1 cellular context compared by ENCODE assay signal in genomic region chr7:21426958-21427860, GRCh38.
TF ChIP-seq lines count a peak whose summit lies in the region.

No MANE protein-coding gene starts in this region.

TF ChIP-seq in HepG2, 621 proteins besides CTCF, POLR2A, EP300 and RAD21 (continued from another document and continues in another):
- TF ChIP-seq RFX5 (IDR thresholded peaks at IDR 0.05; ENCODE audit: low read depth, low read length), result no peak
- TF ChIP-seq, protein P1, sequence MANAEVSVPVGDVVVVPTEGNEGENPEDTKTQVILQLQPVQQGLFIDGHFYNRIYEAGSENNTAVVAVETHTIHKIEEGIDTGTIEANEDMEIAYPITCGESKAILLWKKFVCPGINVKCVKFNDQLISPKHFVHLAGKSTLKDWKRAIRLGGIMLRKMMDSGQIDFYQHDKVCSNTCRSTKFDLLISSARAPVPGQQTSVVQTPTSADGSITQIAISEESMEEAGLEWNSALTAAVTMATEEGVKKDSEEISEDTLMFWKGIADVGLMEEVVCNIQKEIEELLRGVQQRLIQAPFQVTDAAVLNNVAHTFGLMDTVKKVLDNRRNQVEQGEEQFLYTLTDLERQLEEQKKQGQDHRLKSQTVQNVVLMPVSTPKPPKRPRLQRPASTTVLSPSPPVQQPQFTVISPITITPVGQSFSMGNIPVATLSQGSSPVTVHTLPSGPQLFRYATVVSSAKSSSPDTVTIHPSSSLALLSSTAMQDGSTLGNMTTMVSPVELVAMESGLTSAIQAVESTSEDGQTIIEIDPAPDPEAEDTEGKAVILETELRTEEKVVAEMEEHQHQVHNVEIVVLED (CRISPR knock-in tag; IDR thresholded peaks at IDR 0.05; ENCODE audit: borderline replicate concordance), result peak; percentile 75
- TF ChIP-seq DNMT3B (CRISPR knock-in tag; conservative IDR thresholded peaks at IDR 0.05), result no peak
- no peak for TF ChIP-seq ZNF660 (CRISPR knock-in tag; IDR thresholded peaks at IDR 0.05; ENCODE audit: borderline replicate concordance, low read depth)
- no peak for TF ChIP-seq AHDC1 (CRISPR knock-in tag; IDR thresholded peaks at IDR 0.05; ENCODE audit: borderline replicate concordance)
- no peak for TF ChIP-seq HOXA7 (CRISPR knock-in tag; IDR thresholded peaks at IDR 0.05)
- TF ChIP-seq ZFYVE20 (CRISPR knock-in tag; IDR thresholded peaks at IDR 0.05; ENCODE audit: borderline replicate concordance, low read depth), result no peak
- TF ChIP-seq ZNF33A (CRISPR knock-in tag; IDR thresholded peaks at IDR 0.05; ENCODE audit: borderline replicate concordance), result 0 out of 2 replicates have a peak, but pooled peaks have one; percentile 67
- no peak for TF ChIP-seq STAG1 (CRISPR knock-in tag; IDR thresholded peaks at IDR 0.05)
- TF ChIP-seq TEF (CRISPR knock-in tag; IDR thresholded peaks at IDR 0.05), result no peak
- TF ChIP-seq TAF15 (IDR thresholded peaks at IDR 0.05; ENCODE audit: low read depth, low read length, poor library complexity, severe bottlenecking), result no peak
- TF ChIP-seq NFE2L2 (IDR thresholded peaks at IDR 0.05; ENCODE audit: low read length), result no peak
- no peak for TF ChIP-seq ZNF800 (CRISPR knock-in tag; IDR thresholded peaks at IDR 0.05)
- TF ChIP-seq, protein P2, sequence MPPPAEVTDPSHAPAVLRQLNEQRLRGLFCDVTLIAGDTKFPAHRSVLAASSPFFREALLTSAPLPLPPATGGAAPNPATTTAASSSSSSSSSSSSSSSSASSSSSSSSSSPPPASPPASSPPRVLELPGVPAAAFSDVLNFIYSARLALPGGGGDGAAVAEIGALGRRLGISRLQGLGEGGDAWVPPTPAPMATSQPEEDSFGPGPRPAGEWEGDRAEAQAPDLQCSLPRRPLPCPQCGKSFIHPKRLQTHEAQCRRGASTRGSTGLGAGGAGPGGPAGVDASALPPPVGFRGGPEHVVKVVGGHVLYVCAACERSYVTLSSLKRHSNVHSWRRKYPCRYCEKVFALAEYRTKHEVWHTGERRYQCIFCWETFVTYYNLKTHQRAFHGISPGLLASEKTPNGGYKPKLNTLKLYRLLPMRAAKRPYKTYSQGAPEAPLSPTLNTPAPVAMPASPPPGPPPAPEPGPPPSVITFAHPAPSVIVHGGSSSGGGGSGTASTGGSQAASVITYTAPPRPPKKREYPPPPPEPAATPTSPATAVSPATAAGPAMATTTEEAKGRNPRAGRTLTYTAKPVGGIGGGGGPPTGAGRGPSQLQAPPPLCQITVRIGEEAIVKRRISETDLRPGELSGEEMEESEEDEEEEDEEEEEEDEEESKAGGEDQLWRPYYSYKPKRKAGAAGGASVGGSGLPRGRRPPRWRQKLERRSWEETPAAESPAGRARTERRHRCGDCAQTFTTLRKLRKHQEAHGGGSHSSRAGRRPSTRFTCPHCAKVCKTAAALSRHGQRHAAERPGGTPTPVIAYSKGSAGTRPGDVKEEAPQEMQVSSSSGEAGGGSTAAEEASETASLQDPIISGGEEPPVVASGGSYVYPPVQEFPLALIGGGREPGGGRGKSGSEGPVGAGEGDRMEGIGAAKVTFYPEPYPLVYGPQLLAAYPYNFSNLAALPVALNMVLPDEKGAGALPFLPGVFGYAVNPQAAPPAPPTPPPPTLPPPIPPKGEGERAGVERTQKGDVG (CRISPR knock-in tag; IDR thresholded peaks at IDR 0.05; ENCODE audit: borderline replicate concordance), result no peak
- TF ChIP-seq RAD51 (IDR thresholded peaks at IDR 0.05; ENCODE audit: borderline replicate concordance), result no peak
- 0 out of 2 replicates have a peak, but pooled peaks have one; percentile 19 for TF ChIP-seq RNF2 (conservative IDR thresholded peaks at IDR 0.05; ENCODE audit: low read depth)
- TF ChIP-seq U2AF2 (IDR thresholded peaks at IDR 0.05; ENCODE audit: low read depth, low read length), result no peak
- TF ChIP-seq ZNF550 (CRISPR knock-in tag; IDR thresholded peaks at IDR 0.05; ENCODE audit: borderline replicate concordance), result no peak
- TF ChIP-seq MAF1 (CRISPR knock-in tag; IDR thresholded peaks at IDR 0.05; ENCODE audit: borderline replicate concordance), result no peak
- peak; percentile 65; the same call in 1 of the 2 replicates for TF ChIP-seq ZMYM4 (CRISPR knock-in tag; IDR thresholded peaks at IDR 0.05)
- no peak for TF ChIP-seq BHLHE40 (IDR thresholded peaks at IDR 0.05; ENCODE audit: low read length)
- TF ChIP-seq CREB1 (IDR thresholded peaks at IDR 0.05), result peak; percentile 85
- peak; percentile 95 for TF ChIP-seq CREB1 (CRISPR knock-in tag; IDR thresholded peaks at IDR 0.05)
- 0 out of 2 replicates have a peak, but pooled peaks have one; percentile 41 for TF ChIP-seq KMT2B (CRISPR knock-in tag; IDR thresholded peaks at IDR 0.05)
- TF ChIP-seq ZFP1 (CRISPR knock-in tag; IDR thresholded peaks at IDR 0.05), result no peak
- peak; percentile 68; the same call in 1 of the 2 replicates for TF ChIP-seq GFI1 (CRISPR knock-in tag; IDR thresholded peaks at IDR 0.05; ENCODE audit: borderline replicate concordance)
- peak; percentile 56; the same call in 1 of the 2 replicates for TF ChIP-seq YEATS4 (CRISPR knock-in tag; IDR thresholded peaks at IDR 0.05; ENCODE audit: borderline replicate concordance)
- TF ChIP-seq SRF (IDR thresholded peaks at IDR 0.05; ENCODE audit: low read depth, low read length), result no peak
- no peak for TF ChIP-seq NFE2 (CRISPR knock-in tag; IDR thresholded peaks at IDR 0.05)
- no peak for TF ChIP-seq ZNF317 (CRISPR knock-in tag; IDR thresholded peaks at IDR 0.05)
- TF ChIP-seq, protein P3, sequence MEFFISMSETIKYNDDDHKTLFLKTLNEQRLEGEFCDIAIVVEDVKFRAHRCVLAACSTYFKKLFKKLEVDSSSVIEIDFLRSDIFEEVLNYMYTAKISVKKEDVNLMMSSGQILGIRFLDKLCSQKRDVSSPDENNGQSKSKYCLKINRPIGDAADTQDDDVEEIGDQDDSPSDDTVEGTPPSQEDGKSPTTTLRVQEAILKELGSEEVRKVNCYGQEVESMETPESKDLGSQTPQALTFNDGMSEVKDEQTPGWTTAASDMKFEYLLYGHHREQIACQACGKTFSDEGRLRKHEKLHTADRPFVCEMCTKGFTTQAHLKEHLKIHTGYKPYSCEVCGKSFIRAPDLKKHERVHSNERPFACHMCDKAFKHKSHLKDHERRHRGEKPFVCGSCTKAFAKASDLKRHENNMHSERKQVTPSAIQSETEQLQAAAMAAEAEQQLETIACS (CRISPR knock-in tag; IDR thresholded peaks at IDR 0.05), result 0 out of 2 replicates have a peak, but pooled peaks have one; percentile 28
- TF ChIP-seq CC2D1A (CRISPR knock-in tag; IDR thresholded peaks at IDR 0.05), result no peak
- TF ChIP-seq, protein P4, sequence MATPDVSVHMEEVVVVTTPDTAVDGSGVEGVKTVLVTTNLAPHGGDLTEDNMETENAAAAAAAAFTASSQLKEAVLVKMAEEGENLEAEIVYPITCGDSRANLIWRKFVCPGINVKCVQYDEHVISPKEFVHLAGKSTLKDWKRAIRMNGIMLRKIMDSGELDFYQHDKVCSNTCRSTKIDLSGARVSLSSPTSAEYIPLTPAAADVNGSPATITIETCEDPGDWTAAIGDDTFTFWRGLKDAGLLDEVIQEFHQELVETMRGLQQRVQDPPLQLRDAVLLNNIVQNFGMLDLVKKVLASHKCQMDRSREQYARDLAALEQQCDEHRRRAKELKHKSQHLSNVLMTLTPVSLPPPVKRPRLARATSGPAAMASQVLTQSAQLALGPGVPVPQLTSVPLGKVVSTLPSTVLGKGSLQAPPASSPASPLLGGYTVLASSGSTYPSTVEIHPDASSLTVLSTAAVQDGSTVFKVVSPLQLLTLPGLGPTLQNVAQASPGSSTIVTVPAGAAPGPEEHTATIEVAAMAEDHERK (CRISPR knock-in tag; IDR thresholded peaks at IDR 0.05; ENCODE audit: low read depth), result no peak
- no peak for TF ChIP-seq ZBTB21 (CRISPR knock-in tag; IDR thresholded peaks at IDR 0.05)
- peak; percentile 33; the same call in 1 of the 2 replicates for TF ChIP-seq SIX4 (CRISPR knock-in tag; IDR thresholded peaks at IDR 0.05)
- no peak for TF ChIP-seq HMG20B (CRISPR knock-in tag; conservative IDR thresholded peaks at IDR 0.05)
- TF ChIP-seq ZNF883 (CRISPR knock-in tag; IDR thresholded peaks at IDR 0.05; ENCODE audit: not compliant biosample characterization), result peak; percentile 54
- no peak for TF ChIP-seq IKZF4 (CRISPR knock-in tag; IDR thresholded peaks at IDR 0.05; ENCODE audit: borderline replicate concordance, low read depth, not compliant biosample characterization)
- no peak for TF ChIP-seq HIVEP1 (CRISPR knock-in tag; IDR thresholded peaks at IDR 0.05)
- peak; percentile 49; the same call in 1 of the 2 replicates for TF ChIP-seq SALL1 (CRISPR knock-in tag; IDR thresholded peaks at IDR 0.05)
- TF ChIP-seq KLF13 (CRISPR knock-in tag; IDR thresholded peaks at IDR 0.05), result no peak
- TF ChIP-seq, protein P5, sequence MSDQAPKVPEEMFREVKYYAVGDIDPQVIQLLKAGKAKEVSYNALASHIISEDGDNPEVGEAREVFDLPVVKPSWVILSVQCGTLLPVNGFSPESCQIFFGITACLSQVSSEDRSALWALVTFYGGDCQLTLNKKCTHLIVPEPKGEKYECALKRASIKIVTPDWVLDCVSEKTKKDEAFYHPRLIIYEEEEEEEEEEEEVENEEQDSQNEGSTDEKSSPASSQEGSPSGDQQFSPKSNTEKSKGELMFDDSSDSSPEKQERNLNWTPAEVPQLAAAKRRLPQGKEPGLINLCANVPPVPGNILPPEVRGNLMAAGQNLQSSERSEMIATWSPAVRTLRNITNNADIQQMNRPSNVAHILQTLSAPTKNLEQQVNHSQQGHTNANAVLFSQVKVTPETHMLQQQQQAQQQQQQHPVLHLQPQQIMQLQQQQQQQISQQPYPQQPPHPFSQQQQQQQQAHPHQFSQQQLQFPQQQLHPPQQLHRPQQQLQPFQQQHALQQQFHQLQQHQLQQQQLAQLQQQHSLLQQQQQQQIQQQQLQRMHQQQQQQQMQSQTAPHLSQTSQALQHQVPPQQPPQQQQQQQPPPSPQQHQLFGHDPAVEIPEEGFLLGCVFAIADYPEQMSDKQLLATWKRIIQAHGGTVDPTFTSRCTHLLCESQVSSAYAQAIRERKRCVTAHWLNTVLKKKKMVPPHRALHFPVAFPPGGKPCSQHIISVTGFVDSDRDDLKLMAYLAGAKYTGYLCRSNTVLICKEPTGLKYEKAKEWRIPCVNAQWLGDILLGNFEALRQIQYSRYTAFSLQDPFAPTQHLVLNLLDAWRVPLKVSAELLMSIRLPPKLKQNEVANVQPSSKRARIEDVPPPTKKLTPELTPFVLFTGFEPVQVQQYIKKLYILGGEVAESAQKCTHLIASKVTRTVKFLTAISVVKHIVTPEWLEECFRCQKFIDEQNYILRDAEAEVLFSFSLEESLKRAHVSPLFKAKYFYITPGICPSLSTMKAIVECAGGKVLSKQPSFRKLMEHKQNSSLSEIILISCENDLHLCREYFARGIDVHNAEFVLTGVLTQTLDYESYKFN (CRISPR knock-in tag; conservative IDR thresholded peaks at IDR 0.05), result peak; percentile 64
- no peak for TF ChIP-seq NR2F6 (IDR thresholded peaks at IDR 0.05)
- TF ChIP-seq NR2F6 (CRISPR knock-in tag; IDR thresholded peaks at IDR 0.05), result no peak
